Comparison of ENCODE assay signal across 18 cellular contexts in genomic region chr4:155828628-155829027, GRCh38. TPM values are rescaled to one million over a fixed set of nuclear protein-coding genes. Genes with fewer than 3 reads are reported as not detected.
DNase-seq lines count a peak whose midpoint lies in the region; ATAC-seq and TF ChIP-seq lines count a peak whose summit lies in the region.
"Had no signal": no experiment of that assay in that cellular context is flagged by ENCODE, and none has a peak within 500 bp of the region (broad histone marks: within the 10 kb centered on the region; RNA-seq: fewer than 3 reads in every experiment).

No MANE protein-coding gene starts in this region.

- no peaks in the 10 kb centered on the region for H3K27me3 ChIP-seq in CD4-positive, alpha-beta T cell (ENCODE audit: control insufficient read depth, insufficient read depth, low read length)
- H3K27me3 ChIP-seq: BLaER1, SJSA1 had no signal

- POLR2A ChIA-PET in CD4-positive, alpha-beta T cell (lab: Charles Lee), result no interaction called here

- TF ChIP-seq CTCF in AG09319 (IDR thresholded peaks at IDR 0.05; ENCODE audit: low read depth, low read length) (no peak), astrocyte of the cerebellum (IDR thresholded peaks at IDR 0.05; ENCODE audit: low read depth, low read length, missing control alignments) (no peak)
- TF ChIP-seq CTCF in CD4-positive, alpha-beta T cell (IDR thresholded peaks at IDR 0.05), result no peak

- no peaks in the 10 kb centered on the region for H3K4me1 Mint-ChIP-seq in CD4-positive, alpha-beta T cell (ENCODE audit: low read depth)

- in situ Hi-C loops in astrocyte of the cerebellum (cut with HindIII; ENCODE audit: low sequenced_read_pairs), result no loop called here

- H3K9me3 ChIP-seq in CD4-positive, alpha-beta T cell (ENCODE audit: control insufficient read depth, low read length), result no peaks in the 10 kb centered on the region
- H3K9me3 ChIP-seq: BLaER1, SJSA1 had no signal

- CTCF ChIA-PET in CD4-positive, alpha-beta T cell (lab: Charles Lee), result no interaction called here

- H3K27me3 Mint-ChIP-seq in CD4-positive, alpha-beta T cell, result peaks cover 34% of the 10 kb centered on the region

- H3K27ac ChIP-seq in CD4-positive, alpha-beta T cell (ENCODE audit: low read depth, low read length), result no peak overlapping the region
- H3K27ac ChIP-seq: BLaER1, SJSA1 had no signal

- ATAC-seq in HG03108 (IDR thresholded peaks at IDR 0.05; ENCODE audit: unreplicated experiment) (no peak), HG02938 (IDR thresholded peaks at IDR 0.05; ENCODE audit: unreplicated experiment) (no peak)
- no peak for ATAC-seq in CD4-positive, alpha-beta T cell (ENCODE audit: poor library complexity)

- no peaks in the 10 kb centered on the region for H3K9me3 Mint-ChIP-seq in CD4-positive, alpha-beta T cell

- H3K4me3 Mint-ChIP-seq in CD4-positive, alpha-beta T cell, result no peak overlapping the region

- H3K4me3 ChIP-seq in astrocyte of the cerebellum (ENCODE audit: low read depth, low read length), result no peak overlapping the region
- H3K4me3 ChIP-seq: BLaER1, SJSA1 had no signal

- H3K36me3 Mint-ChIP-seq in CD4-positive, alpha-beta T cell (ENCODE audit: low read depth), result no peaks in the 10 kb centered on the region

- intact Hi-C loops in CD4-positive, alpha-beta T cell (cut with DNase I, micrococcal nuclease), result no loop called here

- DNase-seq in AG09319 (ENCODE audit: extremely low read depth, low read depth) (peak; percentile 30), NCI-H226 (peak; percentile 11), astrocyte of the cerebellum (ENCODE audit: low read depth) (peak; percentile 78), fibroblast of gingiva (ENCODE audit: low read depth) (peak; percentile 30), NCI-H524 treated with DMSO at 0.1 percent for 48 hours (lab: John Stamatoyannopoulos, UW) (no peak)
- DNase-seq in CD4-positive, alpha-beta T cell, result no peak
- DNase-seq: 8988T, H7, Karpas-422, MM.1S, NCI-H1092 treated with DMSO at 0.1 percent for 48 hours, NCI-H2081 treated with DMSO at 0.1 percent for 48 hours, NCI-H526 treated with DMSO at 0.1 percent for 48 hours had no signal

- no peak overlapping the region for H3K27ac Mint-ChIP-seq in CD4-positive, alpha-beta T cell

RNA-seq across cellular contexts. Expression of gene ASIC5, which starts 37.4 kb away (rescaled TPM):
- total RNA-seq in CD4-positive, alpha-beta T cell, result not detected
- total RNA-seq: H7, HT-29, SJSA1 had no signal

Comparison
In these comparisons a context has a peak if more than half of its experiments do, and no peak if none do; other contexts are left out.
1. DNase-seq: peak in AG09319 (single experiment), NCI-H226 (single experiment), astrocyte of the cerebellum (single experiment) and fibroblast of gingiva (single experiment); none in NCI-H524 treated with DMSO at 0.1 percent for 48 hours (single experiment) and CD4-positive, alpha-beta T cell (0 of 10).